In genomic region chr1:7620196-7620595, GRCh38 we compare ENCODE assay signal across 31 cellular contexts.
"Had no signal": no experiment of that assay in that cellular context is flagged by ENCODE, and none has a peak within 500 bp of the region (broad histone marks: within the 10 kb centered on the region; RNA-seq: fewer than 3 reads in every experiment).

No MANE protein-coding gene starts in this region.

- H3K4me1 Mint-ChIP-seq: activated CD4-positive, alpha-beta T cell treated with anti-CD3 and anti-CD28 coated beads for 36 hours; activated CD4-positive, alpha-beta T cell treated with anti-CD3 and anti-CD28 coated beads, Interleukin-2, amount 10 ng/mL, durations not matched to agents 7 days and 5 days; activated naive CD8-positive, alpha-beta T cell treated with anti-CD3 and anti-CD28 coated beads, Interleukin-2, amount 50 U/mL, for 24 hours had no signal

- H3K9me3 Mint-ChIP-seq: activated CD4-positive, alpha-beta T cell treated with anti-CD3 and anti-CD28 coated beads, Interleukin-2, amount 10 ng/mL, durations not matched to agents 7 days and 5 days; activated naive CD4-positive, alpha-beta T cell treated with anti-CD3 and anti-CD28 coated beads for 36 hours; activated naive CD8-positive, alpha-beta T cell treated with anti-CD3 and anti-CD28 coated beads, Interleukin-2, amount 50 U/mL, for 24 hours; activated T-cell treated with anti-CD3 and anti-CD28 coated beads, Interleukin-2, amount 50 U/mL, for 4 hours; activated T-helper 1 cell treated with anti-CD3 and anti-CD28 coated beads, Interleukin-12 subunit alpha, Interleukin-12 subunit beta, Interleukin-2, Interleukin-4 antibody, amounts not matched to agents 30 ng/mL and 10 ng/mL and 1 ng/mL, durations not matched to agents 14 hours and 24 hours and 36 hours; T-helper 1 cell treated with Interleukin-12 subunit alpha and Interleukin-12 subunit beta and Interleukin-4 antibody, amounts not matched to agents 30 μg/mL and 1 μg/mL, for 36 hours; T-helper 2 cell treated with Interferon-gamma antibody and Interleukin-4, amounts not matched to agents 5 μg/mL and 100 μg/mL, for 36 hours had no signal

- ATAC-seq: activated CD4-positive, alpha-beta T cell treated with anti-CD3 and anti-CD28 coated beads for 36 hours; activated CD4-positive, CD25-positive, alpha-beta regulatory T cell treated with anti-CD3 and anti-CD28 coated beads, Interleukin-2, amount 50 U/mL, for 24 hours; activated CD8-positive, alpha-beta T cell treated with anti-CD3 and anti-CD28 coated beads, Interleukin-2, amount 10 ng/mL, durations not matched to agents 7 days and 5 days; activated naive CD8-positive, alpha-beta T cell treated with anti-CD3 and anti-CD28 coated beads, Interleukin-2, amount 50 U/mL, for 24 hours; activated T-cell treated with anti-CD3 and anti-CD28 coated beads, Interleukin-2, amount 50 U/mL, for 4 hours; PC-3 had no signal

- H3K27me3 Mint-ChIP-seq: activated CD4-positive, alpha-beta T cell treated with anti-CD3 and anti-CD28 coated beads, Interleukin-2, amount 10 ng/mL, durations not matched to agents 7 days and 5 days had no signal

- H3K36me3 Mint-ChIP-seq: activated naive CD8-positive, alpha-beta T cell; brain had no signal

- H3K27ac Mint-ChIP-seq: activated CD4-positive, alpha-beta T cell treated with anti-CD3 and anti-CD28 coated beads for 36 hours; activated CD4-positive, alpha-beta T cell treated with anti-CD3 and anti-CD28 coated beads, Interleukin-2, amount 10 ng/mL, durations not matched to agents 7 days and 5 days; activated CD8-positive, alpha-beta T cell treated with anti-CD3 and anti-CD28 coated beads, Interleukin-2, amount 10 ng/mL, durations not matched to agents 7 days and 5 days; activated naive CD4-positive, alpha-beta T cell treated with anti-CD3 and anti-CD28 coated beads for 36 hours; activated naive CD8-positive, alpha-beta T cell; activated naive CD8-positive, alpha-beta T cell treated with anti-CD3 and anti-CD28 coated beads, Interleukin-2, amount 50 U/mL, for 24 hours; activated T-helper 1 cell treated with anti-CD3 and anti-CD28 coated beads, Interleukin-12 subunit alpha, Interleukin-12 subunit beta, Interleukin-2, Interleukin-4 antibody, amounts not matched to agents 30 ng/mL and 10 ng/mL and 1 ng/mL, durations not matched to agents 14 hours and 24 hours and 36 hours; T-helper 1 cell treated with Interleukin-12 subunit alpha and Interleukin-12 subunit beta and Interleukin-4 antibody, amounts not matched to agents 30 μg/mL and 1 μg/mL, for 36 hours; T-helper 2 cell treated with Interferon-gamma antibody and Interleukin-4, amounts not matched to agents 5 μg/mL and 100 μg/mL, for 36 hours had no signal

- H3K4me3 Mint-ChIP-seq: activated CD4-positive, alpha-beta T cell treated with anti-CD3 and anti-CD28 coated beads for 36 hours; activated CD4-positive, alpha-beta T cell treated with anti-CD3 and anti-CD28 coated beads, Interleukin-2, amount 10 ng/mL, durations not matched to agents 7 days and 5 days; activated CD8-positive, alpha-beta T cell treated with anti-CD3 and anti-CD28 coated beads, Interleukin-2, amount 10 ng/mL, durations not matched to agents 7 days and 5 days; activated naive CD4-positive, alpha-beta T cell treated with anti-CD3 and anti-CD28 coated beads for 36 hours; activated naive CD8-positive, alpha-beta T cell; activated naive CD8-positive, alpha-beta T cell treated with anti-CD3 and anti-CD28 coated beads, Interleukin-2, amount 50 U/mL, for 24 hours; activated T-cell treated with anti-CD3 and anti-CD28 coated beads, Interleukin-2, amount 50 U/mL, for 4 hours; activated T-helper 1 cell treated with anti-CD3 and anti-CD28 coated beads, Interleukin-12 subunit alpha, Interleukin-12 subunit beta, Interleukin-2, Interleukin-4 antibody, amounts not matched to agents 30 ng/mL and 10 ng/mL and 1 ng/mL, durations not matched to agents 14 hours and 24 hours and 36 hours; brain; T-helper 1 cell treated with Interleukin-12 subunit alpha and Interleukin-12 subunit beta and Interleukin-4 antibody, amounts not matched to agents 30 μg/mL and 1 μg/mL, for 36 hours; T-helper 2 cell treated with Interferon-gamma antibody and Interleukin-4, amounts not matched to agents 5 μg/mL and 100 μg/mL, for 36 hours had no signal

- DNase-seq: activated CD4-positive, alpha-beta T cell treated with anti-CD3 and anti-CD28 coated beads for 36 hours; activated CD4-positive, alpha-beta T cell treated with anti-CD3 and anti-CD28 coated beads, Interleukin-2, amount 10 ng/mL, durations not matched to agents 7 days and 5 days; activated CD4-positive, alpha-beta T cell treated with anti-CD3 and anti-CD28 coated beads, Interleukin-2, amount 50 U/mL, for 48 hours; activated CD8-positive, alpha-beta T cell treated with anti-CD3 and anti-CD28 coated beads, Interleukin-2, amount 10 ng/mL, durations not matched to agents 7 days and 5 days; activated gamma-delta T cell treated with Interleukin-2 at 50 U/mL for 16 hours; activated naive CD4-positive, alpha-beta T cell treated with anti-CD3 and anti-CD28 coated beads for 36 hours; activated naive CD8-positive, alpha-beta T cell treated with anti-CD3 and anti-CD28 coated beads, Interleukin-2, amount 50 U/mL, for 24 hours; activated T-cell treated with anti-CD3 and anti-CD28 coated beads, Interleukin-2, amount 50 U/mL, for 4 hours; central memory CD4-positive, alpha-beta T cell; Kasumi-1; KG1; MG63; NCI-H1048; NCI-H187; NCI-H2029 treated with DMSO at 0.1 percent for 48 hours; NCI-H226; NCI-H446 treated with DMSO at 0.1 percent for 48 hours; NCI-H524; NCI-H82; NK-92 treated with Interleukin-12 subunit alpha and Interleukin-12 subunit beta, amount 100 ng/mL, for 24 hours; PC-3; Peyer's patch; RPMI8226; SHP77 treated with DMSO at 0.1 percent for 48 hours; SK-N-SH had no signal
